Comparison of ENCODE assay signal across 5 cellular contexts in the genomic region with DNA sequence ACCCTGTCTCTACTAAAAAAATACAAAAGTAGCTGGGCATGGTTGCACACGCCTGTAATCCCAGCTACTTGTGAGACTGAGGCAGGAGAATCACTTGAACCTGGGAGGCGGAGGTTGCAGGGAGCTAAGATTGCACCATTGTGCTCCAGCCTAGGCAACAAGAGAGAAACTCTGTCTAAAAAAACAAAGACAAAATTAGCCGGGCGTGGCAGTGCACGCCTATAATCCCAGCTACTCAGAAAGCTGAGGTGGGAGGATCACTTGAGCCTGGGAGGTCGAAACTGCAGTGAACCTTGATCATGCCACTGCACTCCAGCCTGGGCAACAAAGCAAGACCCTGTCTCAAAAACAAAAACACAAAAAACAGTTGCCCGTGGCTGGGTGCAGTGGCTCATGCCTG. TPM values are rescaled to one million over a fixed set of nuclear protein-coding genes. Genes with fewer than 3 reads are reported as not detected.
DNase-seq lines count a peak whose midpoint lies in the region; ATAC-seq and TF ChIP-seq lines count a peak whose summit lies in the region.
"Not testable (repeated sequence)": the region's sequence is repeated elsewhere in the genome, so short reads cannot be mapped to it uniquely, and the experiment has no call there.

No MANE protein-coding gene starts in this region.

- intact Hi-C loops in esophagus squamous epithelium (cut with DNase I), result not testable (repeated sequence)

- peaks cover 10% of the 10 kb centered on the region; the same call in 2 of the 3 replicates for H3K4me1 Mint-ChIP-seq in GM23338

- H3K4me2 ChIP-seq in GM23338, result not testable (repeated sequence)

- peaks cover 79% of the 10 kb centered on the region for H3K79me2 ChIP-seq in GM23338 (replicated peaks; ENCODE audit: insufficient read depth)

- H3K36me3 ChIP-seq in GM23338 (ENCODE audit: insufficient read depth); esophagus (ENCODE audit: control insufficient read depth in 2 of 2, insufficient read depth in 2 of 2, low read length in 1 of 2); suprapubic skin: not testable (repeated sequence)
- peaks cover 0 to 15% (median 0%) of the 10 kb centered on the region in 3 donors for H3K36me3 ChIP-seq in esophagus squamous epithelium

- not testable (repeated sequence) for H3F3A ChIP-seq in GM23338 (replicated peaks; ENCODE audit: low read depth)

- not testable (repeated sequence) for H3K27me3 ChIP-seq in GM23338 (ENCODE audit: insufficient read depth); esophagus (ENCODE audit: control insufficient read depth in 1 of 2, insufficient read depth in 2 of 2, low read length in 2 of 2); esophagus squamous epithelium; suprapubic skin

- H3K36me3 Mint-ChIP-seq in GM23338 (ENCODE audit: low read depth), result peaks cover 14% of the 10 kb centered on the region

- WGBS in esophagus, 2 donors, result 46 to 54% methylated on average over 7 of the region's 7 CpGs
- 41 to 46% methylated on average over 7 of the region's 7 CpGs for WGBS in esophagus squamous epithelium, 2 donors
- 52% methylated on average over 7 of the region's 7 CpGs for WGBS in suprapubic skin

- not testable (repeated sequence) for H3K9me3 Mint-ChIP-seq in GM23338

- peaks cover 37% of the 10 kb centered on the region for H4K20me1 ChIP-seq in GM23338 (replicated peaks; ENCODE audit: insufficient read depth)

- not testable (repeated sequence) for H3K4me3 ChIP-seq in GM23338; esophagus (ENCODE audit: low read depth in 1 of 2, low read length in 2 of 2); esophagus squamous epithelium; suprapubic skin

- DNase-seq in GM23338 (ENCODE audit: low spot score); RWPE1 (ENCODE audit: low spot score); esophagus squamous epithelium (lab: John Stamatoyannopoulos, UW); suprapubic skin (ENCODE audit: low spot score in 2 of 2): not testable (repeated sequence)

- not testable (repeated sequence) for H3K27me3 Mint-ChIP-seq in GM23338 (ENCODE audit: insufficient read depth, low read depth, poor library complexity)

- TF ChIP-seq EP300 in suprapubic skin (IDR thresholded peaks at IDR 0.05), result not testable (repeated sequence)

- not testable (repeated sequence) for H3K4me3 Mint-ChIP-seq in GM23338

- not testable (repeated sequence) for H3K27ac Mint-ChIP-seq in GM23338

- not testable (repeated sequence) for TF ChIP-seq CTCF in GM23338 (conservative IDR thresholded peaks at IDR 0.05; ENCODE audit: low read depth in 2 of 2); RWPE1 (conservative IDR thresholded peaks at IDR 0.05; ENCODE audit: low read depth); esophagus squamous epithelium (IDR thresholded peaks at IDR 0.05); suprapubic skin (IDR thresholded peaks at IDR 0.05)

- POLR2A ChIA-PET in RWPE1 (lab: Yijun Ruan, JAX; ENCODE audit: low non-redundant PET), result not testable (repeated sequence)

- H2AFZ ChIP-seq in GM23338, result not testable (repeated sequence)

- not testable (repeated sequence) for H3K9me3 ChIP-seq in esophagus (ENCODE audit: control insufficient read depth in 2 of 2, insufficient read depth in 1 of 2, low read depth in 1 of 2, low read length in 1 of 2); esophagus squamous epithelium; suprapubic skin

- TF ChIP-seq POLR2A in esophagus squamous epithelium (IDR thresholded peaks at IDR 0.05); suprapubic skin (IDR thresholded peaks at IDR 0.05): not testable (repeated sequence)

- H3K27ac ChIP-seq in GM23338 (ENCODE audit: low read depth) (peak overlapping the region; percentile 63; the same call in 1 of the 2 replicates), RWPE1 (peak overlapping the region; percentile 96), esophagus (ENCODE audit: low read depth in 2 of 2, low read length in 1 of 2) (peak overlapping the region; percentile 32 to 90), esophagus squamous epithelium (peak overlapping the region; percentile 39 to 91 (median 86)), suprapubic skin (peak overlapping the region; percentile 24)

- not testable (repeated sequence) for H3K9me2 ChIP-seq in GM23338 (ENCODE audit: insufficient read depth)

- CTCF ChIA-PET in RWPE1 (lab: Yijun Ruan, JAX), result not testable (repeated sequence)

- not testable (repeated sequence) for H3K4me1 ChIP-seq in GM23338 (ENCODE audit: insufficient read depth); esophagus (ENCODE audit: control insufficient read depth in 2 of 2, insufficient read depth in 2 of 2, low read length in 1 of 2)
- H3K4me1 ChIP-seq in esophagus squamous epithelium (peaks cover 10 to 52% (median 12%) of the 10 kb centered on the region in 3 donors), suprapubic skin (peaks cover 30% of the 10 kb centered on the region)

- not testable (repeated sequence) for ATAC-seq in GM23338

RNA-seq across cellular contexts. Expression of a gene that starts 14.3 kb away (rescaled TPM):
- total RNA-seq in GM23338 (2014; rRNA removed; shearing (Covaris generic)), result 96.2 and 109 TPM in 2 replicates
- polyA plus RNA-seq in GM23338 (2016; fragmentation: Nextera tagmentation; extraction: Ambion mirVana), result 68.5 and 74.5 TPM in 2 replicates
- 10 to 100 TPM; 67.7 to 70.0 TPM for polyA plus RNA-seq in esophagus
- total RNA-seq in esophagus squamous epithelium, result 100 to 1,000 TPM in 1 of 4 donors, 10 to 100 TPM in 3; 44.1 to 184 (median 89.1) TPM
- 100 to 1,000 TPM in 3 of 4 donors, 10 to 100 TPM in 1; 84.6 to 132 (median 118) TPM for total RNA-seq in suprapubic skin

Comparison
In these comparisons a context has a peak if more than half of its experiments do, and no peak if none do; other contexts are left out.
1. H3K27ac ChIP-seq: peak in every context shown above with its lines; median percentile 96 in RWPE1; 86 in esophagus squamous epithelium; 63 in GM23338; 61 in esophagus; 24 in suprapubic skin.